26 cellular contexts compared by ENCODE assay signal in genomic region chr2:16275718-16276117, GRCh38.
"Had no signal": no experiment of that assay in that cellular context is flagged by ENCODE, and none has a peak within 500 bp of the region (broad histone marks: within the 10 kb centered on the region; RNA-seq: fewer than 3 reads in every experiment).

No MANE protein-coding gene starts in this region.

- H3K4me3 ChIP-seq: pancreas, prostate gland, right lobe of liver, sigmoid colon, suprapubic skin, testis, tibial artery, transverse colon, upper lobe of right lung, uterus had no signal

- H3K36me3 ChIP-seq: neutrophil, pancreas, prostate gland, right lobe of liver, sigmoid colon, suprapubic skin, tibial artery, transverse colon, upper lobe of right lung, uterus had no signal

- ATAC-seq: naive thymus-derived CD4-positive, alpha-beta T cell; natural killer cell; pancreas; right cardiac atrium; right lobe of liver; stimulated activated memory B cell treated with anti-CD40 and anti-IgM and Interleukin-4, amounts not matched to agents 10 μg/mL and 1 μg/mL and 100 μg/mL, for 72 hours; stimulated activated naive CD8-positive, alpha-beta T cell treated with anti-CD3 and anti-CD28 coated beads, Interleukin-15, amount 100 ng/mL, for 72 hours; stimulated activated naive CD8-positive, alpha-beta T cell treated with anti-CD3 and anti-CD28 coated beads, Interleukin-15, Interleukin-2, amounts not matched to agents 100 U/mL and 50 U/mL, for 24 hours; upper lobe of right lung had no signal

- DNase-seq: naive thymus-derived CD4-positive, alpha-beta T cell; natural killer cell; nucleus accumbens; pancreas; right cardiac atrium; right lobe of liver; sigmoid colon; small intestine; stimulated activated CD4-positive, alpha-beta T cell treated with anti-CD3 and anti-CD28 coated beads, Interleukin-15, amount 100 ng/mL, for 24 hours; stimulated activated CD4-positive, alpha-beta T cell treated with anti-CD3 and anti-CD28 coated beads, Interleukin-2, amount 100 ng/mL, for 24 hours; stimulated activated CD4-positive, alpha-beta T cell treated with anti-CD3 and anti-CD28 coated beads, Interleukin-2, amount 100 ng/mL, for 48 hours; stimulated activated CD4-positive, alpha-beta T cell treated with anti-CD3 and anti-CD28 coated beads, Interleukin-4, amount 100 ng/mL, for 4 hours; stimulated activated CD8-positive, alpha-beta memory T cell treated with anti-CD3 and anti-CD28 coated beads, Interleukin-4, amount 100 ng/mL, for 48 hours; stimulated activated naive CD4-positive, alpha-beta T cell; stimulated activated naive CD8-positive, alpha-beta T cell treated with anti-CD3 and anti-CD28 coated beads, Interleukin-15, amount 100 ng/mL, for 72 hours; stimulated activated naive CD8-positive, alpha-beta T cell treated with anti-CD3 and anti-CD28 coated beads, Interleukin-15, Interleukin-2, amounts not matched to agents 100 U/mL and 50 U/mL, for 24 hours; substantia nigra; testis; tibial artery; transverse colon; upper lobe of right lung; uterus had no signal

- H3K27ac ChIP-seq: neutrophil, pancreas, prostate gland, right lobe of liver, sigmoid colon, suprapubic skin, testis, tibial artery, transverse colon, upper lobe of right lung, uterus had no signal

- H3K4me1 ChIP-seq: pancreas, prostate gland, right lobe of liver, sigmoid colon, suprapubic skin, testis, tibial artery, transverse colon, upper lobe of right lung, uterus had no signal

- H3K27me3 ChIP-seq: neutrophil, pancreas, right lobe of liver, sigmoid colon, suprapubic skin, testis, tibial artery, transverse colon, upper lobe of right lung, uterus had no signal

- H3K9me3 ChIP-seq: neutrophil, pancreas, prostate gland, right lobe of liver, sigmoid colon, suprapubic skin, testis, tibial artery, transverse colon, upper lobe of right lung, uterus had no signal
